Comparison of ENCODE assay signal across 1 cellular context in genomic region chr14:105351920-105352871, GRCh38.
A peak's percentile ranks its signal among the peaks of the same experiment; 100 is the strongest.
TF ChIP-seq lines count a peak whose summit lies in the region.

No MANE protein-coding gene starts in this region.

TF ChIP-seq in GM12878, 131 proteins besides CTCF, POLR2A, EP300 and RAD21 (continued from another document):
- TF ChIP-seq ZBTB40 (IDR thresholded peaks at IDR 0.05; ENCODE audit: borderline replicate concordance) (no peak), ETV6 (conservative IDR thresholded peaks at IDR 0.05 in 1 of 2, IDR thresholded peaks at IDR 0.05 in 1 of 2; ENCODE audit: borderline replicate concordance in 1 of 2, low read depth in 1 of 2) (no peak), ESRRA (IDR thresholded peaks at IDR 0.05; ENCODE audit: low read length) (0 out of 2 replicates have a peak, but pooled peaks have one; percentile 32), FOXM1 (IDR thresholded peaks at IDR 0.05; ENCODE audit: low read depth, low read length) (no peak), SIN3A (IDR thresholded peaks at IDR 0.05; ENCODE audit: low read depth, low read length) (no peak)
